ENCODE assay signal across 19 cellular contexts in the genomic region with DNA sequence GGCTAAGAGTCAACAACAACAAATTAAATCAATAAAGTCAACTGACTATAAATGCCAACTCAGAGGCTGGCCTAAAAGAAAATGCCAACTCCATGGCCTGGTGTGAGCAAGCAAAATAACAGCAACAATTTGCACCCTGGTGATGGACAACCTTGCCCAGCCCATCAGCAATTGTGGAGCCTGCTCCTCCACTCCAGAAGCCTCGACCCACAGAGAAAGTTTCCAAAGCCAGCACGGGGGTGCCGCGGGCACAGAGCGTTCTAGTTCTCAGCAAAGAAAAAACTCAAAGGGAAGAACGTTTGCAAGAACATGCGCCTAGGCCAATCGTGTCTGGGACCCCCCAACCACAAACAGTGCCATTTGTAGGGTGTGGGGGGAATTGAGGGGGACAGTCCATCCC. TPM values are rescaled to one million over a fixed set of nuclear protein-coding genes. Genes with fewer than 3 reads are reported as not detected.
A peak's percentile ranks its signal among the peaks of the same experiment; 100 is the strongest.
DNase-seq lines count a peak whose midpoint lies in the region; ATAC-seq and TF ChIP-seq lines count a peak whose summit lies in the region.
"Had no signal": no experiment of that assay in that cellular context is flagged by ENCODE, and none has a peak within 500 bp of the region (broad histone marks: within the 10 kb centered on the region; RNA-seq: fewer than 3 reads in every experiment).

No MANE protein-coding gene starts in this region.

- H3K4me3 ChIP-seq in heart left ventricle, result no peak overlapping the region
- no peak overlapping the region for H3K4me3 ChIP-seq in SU-DHL-6 (ENCODE audit: insufficient read depth, low read length, poor library complexity, severe bottlenecking)
- H3K4me3 ChIP-seq in gastrocnemius medialis, result no peak overlapping the region
- H3K4me3 ChIP-seq in CD8-positive, alpha-beta T cell (ENCODE audit: low read depth, low read length), result no peak overlapping the region
- H3K4me3 ChIP-seq: SJSA1 had no signal

- H3K4me3 Mint-ChIP-seq in CD8-positive, alpha-beta T cell, result no peak overlapping the region
- H3K4me3 Mint-ChIP-seq: IgD-negative memory B cell had no signal

- peak overlapping the region; percentile 51 for H3K9ac ChIP-seq in SU-DHL-6 (ENCODE audit: low read length)

- peaks cover 23% of the 10 kb centered on the region for H3K36me3 Mint-ChIP-seq in CD8-positive, alpha-beta T cell
- H3K36me3 Mint-ChIP-seq: IgD-negative memory B cell had no signal

- H3K4me1 Mint-ChIP-seq in CD8-positive, alpha-beta T cell (ENCODE audit: low read depth), result peaks cover 66% of the 10 kb centered on the region

- POLR2A ChIA-PET in CD8-positive, alpha-beta T cell (lab: Charles Lee), result interaction anchor here (1.2 kb wide), 1 partner anchor 19 kb away, joined by 3 read pairs; no protein-coding TSS in a partner anchor

- peaks cover 24 to 94% (median 71%) of the 10 kb centered on the region in 12 donors for H3K4me1 ChIP-seq in heart left ventricle
- H3K4me1 ChIP-seq in gastrocnemius medialis, result peaks cover 90 to 93% of the 10 kb centered on the region in 2 donors
- H3K4me1 ChIP-seq in CD8-positive, alpha-beta T cell (ENCODE audit: insufficient read depth, low read length), result peaks cover 51% of the 10 kb centered on the region

- ATAC-seq in heart left ventricle (no peak), Right ventricle myocardium inferior (no peak), gastrocnemius medialis (no peak), GM19467 (IDR thresholded peaks at IDR 0.05; ENCODE audit: unreplicated experiment) (no peak)
- no peak for ATAC-seq in CD8-positive, alpha-beta T cell

- H3K79me2 ChIP-seq in SU-DHL-6 (ENCODE audit: insufficient read depth, low read length), result peaks cover 100% of the 10 kb centered on the region

- no peak for TF ChIP-seq CTCF in heart left ventricle (IDR thresholded peaks at IDR 0.05)
- no peak for TF ChIP-seq CTCF in SU-DHL-6 (IDR thresholded peaks at IDR 0.05; ENCODE audit: insufficient read depth, low read length, poor library complexity, severe bottlenecking)
- no peak for TF ChIP-seq CTCF in gastrocnemius medialis (IDR thresholded peaks at IDR 0.05 in 4 of 5, conservative IDR thresholded peaks at IDR 0.05 in 1 of 5)
- TF ChIP-seq CTCF in CD8-positive, alpha-beta T cell (IDR thresholded peaks at IDR 0.05), result no peak

- H3K27me3 Mint-ChIP-seq in CD8-positive, alpha-beta T cell (ENCODE audit: low read depth), result no peaks in the 10 kb centered on the region

- H3K9me3 Mint-ChIP-seq in CD8-positive, alpha-beta T cell, result no peaks in the 10 kb centered on the region
- H3K9me3 Mint-ChIP-seq: IgD-negative memory B cell had no signal

- no peaks in the 10 kb centered on the region for H3K9me2 ChIP-seq in SU-DHL-6 (replicated peaks; ENCODE audit: insufficient read depth, low read length)

- H3K9me3 ChIP-seq in heart left ventricle, result no peaks in the 10 kb centered on the region
- H3K9me3 ChIP-seq in SU-DHL-6 (ENCODE audit: insufficient read depth, low read length), result no peaks in the 10 kb centered on the region
- no peaks in the 10 kb centered on the region for H3K9me3 ChIP-seq in gastrocnemius medialis
- no peaks in the 10 kb centered on the region for H3K9me3 ChIP-seq in CD8-positive, alpha-beta T cell (ENCODE audit: low read length)
- H3K9me3 ChIP-seq: Caco-2, SJSA1 had no signal

- no peak for DNase-seq in heart left ventricle
- no peak for DNase-seq in Right ventricle myocardium inferior (ENCODE audit: missing footprints)
- peak; percentile 51 for DNase-seq in globus pallidus (ENCODE audit: low spot score)
- DNase-seq in gastrocnemius medialis, result no peak
- DNase-seq in CD8-positive, alpha-beta T cell, result no peak
- DNase-seq in kidney glomerular epithelial cell (lab: John Stamatoyannopoulos, UW), result no peak
- DNase-seq: Caco-2, HCEC 1CT, NCI-H1417, NCI-H1930, NCI-H2171 treated with DMSO at 0.1 percent for 48 hours, NCI-H510A had no signal

- peaks cover 20% of the 10 kb centered on the region; the same call in 1 of the 2 replicates for H3F3A ChIP-seq in SU-DHL-6 (ENCODE audit: insufficient read depth)

- intact Hi-C loops in heart left ventricle (cut with DNase I) (no loop called here), Right ventricle myocardium inferior (cut with DNase I) (no loop called here), gastrocnemius medialis (cut with DNase I; ENCODE audit: low total_unique reads) (loop anchor here (10.0 kb wide), 1 partner anchor 1146 kb away; no protein-coding TSS in a partner anchor)
- intact Hi-C loops in CD8-positive, alpha-beta T cell (cut with DNase I, micrococcal nuclease), result no loop called here

- peaks cover 4% of the 10 kb centered on the region; the same call in 1 of the 2 replicates for H4K20me1 ChIP-seq in SU-DHL-6 (ENCODE audit: low read depth, low read length)

- H3K27ac ChIP-seq in heart left ventricle, result peak overlapping the region in 11 of 12 donors; percentile 31 to 95 (median 87)
- H3K27ac ChIP-seq in SU-DHL-6 (ENCODE audit: low read depth, low read length), result peak overlapping the region; percentile 75
- H3K27ac ChIP-seq in gastrocnemius medialis, result peak overlapping the region; percentile 91 to 99 (median 96)
- H3K27ac ChIP-seq in CD8-positive, alpha-beta T cell (ENCODE audit: low read depth, low read length), result no peak overlapping the region
- H3K27ac ChIP-seq: 22Rv1, SJSA1 had no signal

- H3K36me3 ChIP-seq in heart left ventricle (peaks cover 0 to 6% (median 0%) of the 10 kb centered on the region in 9 donors), SU-DHL-6 (ENCODE audit: low read length) (peaks cover 5% of the 10 kb centered on the region; the same call in 1 of the 2 replicates), gastrocnemius medialis (no peaks in the 10 kb centered on the region)
- no peaks in the 10 kb centered on the region for H3K36me3 ChIP-seq in CD8-positive, alpha-beta T cell (ENCODE audit: insufficient read depth, low read length)

- no peak overlapping the region for H2AFZ ChIP-seq in SU-DHL-6 (ENCODE audit: low read depth, low read length, severe bottlenecking)

- CTCF ChIA-PET in CD8-positive, alpha-beta T cell (lab: Charles Lee), result no interaction called here

- no peak overlapping the region for H3K27ac Mint-ChIP-seq in CD8-positive, alpha-beta T cell
- H3K27ac Mint-ChIP-seq: IgD-negative memory B cell had no signal

- WGBS in heart left ventricle, 4 donors, result 77 to 87% (median 80%) methylated on average over 8 of the region's 8 CpGs

- H3K4me2 ChIP-seq in SU-DHL-6 (ENCODE audit: low read depth, low read length, poor library complexity, severe bottlenecking), result peak overlapping the region; percentile 74

- TF ChIP-seq POLR2A in heart left ventricle (IDR thresholded peaks at IDR 0.05), result no peak
- no peak for TF ChIP-seq POLR2A in gastrocnemius medialis (IDR thresholded peaks at IDR 0.05)

- no peaks in the 10 kb centered on the region for H3K27me3 ChIP-seq in heart left ventricle
- no peaks in the 10 kb centered on the region for H3K27me3 ChIP-seq in SU-DHL-6 (ENCODE audit: low read length)
- H3K27me3 ChIP-seq in gastrocnemius medialis, result no peaks in the 10 kb centered on the region
- no peaks in the 10 kb centered on the region for H3K27me3 ChIP-seq in CD8-positive, alpha-beta T cell (ENCODE audit: insufficient read depth, low read length)
- H3K27me3 ChIP-seq: SJSA1 had no signal

- in situ Hi-C loops in gastrocnemius medialis (cut with MboI; ENCODE audit: low sequenced_read_pairs in 4 of 4), result loop anchor here in 2 of 4 donors (25.0 kb wide), 1 partner anchor 1577 kb away; no protein-coding TSS in a partner anchor

RNA-seq across cellular contexts. Expression of gene EPS15L1, which starts 11.3 kb away (rescaled TPM):
- total RNA-seq in heart left ventricle (10 to 100 TPM; 24.5 to 70.1 (median 55.7) TPM), Right ventricle myocardium inferior (64.7 TPM), gastrocnemius medialis (10 to 100 TPM; 52.5 to 61.7 (median 59.7) TPM)
- 10 to 100 TPM; 50.0 to 56.9 TPM for polyA plus RNA-seq in heart left ventricle
- 10 to 100 TPM; 23.4 to 25.3 TPM for total RNA-seq in CD8-positive, alpha-beta T cell

RNA-seq across cellular contexts. Expression of gene CALR3, which starts 35.5 kb away (rescaled TPM):
- not detected for total RNA-seq in heart left ventricle
- not detected for polyA plus RNA-seq in heart left ventricle
- total RNA-seq in Right ventricle myocardium inferior, result not detected
- total RNA-seq in gastrocnemius medialis, result not detected
- not detected for total RNA-seq in CD8-positive, alpha-beta T cell
- total RNA-seq: Caco-2, HT1080, RPMI7951, SJSA1 had no signal
- polyA plus RNA-seq: IgD-negative memory B cell had no signal

RNA-seq across cellular contexts. Expression of gene C19orf44, which starts 35.7 kb away (rescaled TPM):
- 1 to 10 TPM; 1.6 to 4.8 (median 3.3) TPM for total RNA-seq in heart left ventricle
- 1 to 10 TPM; 1.9 to 4.8 TPM for polyA plus RNA-seq in heart left ventricle
- 3.3 TPM for total RNA-seq in Right ventricle myocardium inferior
- total RNA-seq in gastrocnemius medialis, result 1 to 10 TPM; 4.1 to 7.1 (median 5.0) TPM
- under 1 TPM; 0.52 to 0.61 TPM for total RNA-seq in CD8-positive, alpha-beta T cell
